Comparison of ENCODE assay signal across 7 cellular contexts in the genomic region with DNA sequence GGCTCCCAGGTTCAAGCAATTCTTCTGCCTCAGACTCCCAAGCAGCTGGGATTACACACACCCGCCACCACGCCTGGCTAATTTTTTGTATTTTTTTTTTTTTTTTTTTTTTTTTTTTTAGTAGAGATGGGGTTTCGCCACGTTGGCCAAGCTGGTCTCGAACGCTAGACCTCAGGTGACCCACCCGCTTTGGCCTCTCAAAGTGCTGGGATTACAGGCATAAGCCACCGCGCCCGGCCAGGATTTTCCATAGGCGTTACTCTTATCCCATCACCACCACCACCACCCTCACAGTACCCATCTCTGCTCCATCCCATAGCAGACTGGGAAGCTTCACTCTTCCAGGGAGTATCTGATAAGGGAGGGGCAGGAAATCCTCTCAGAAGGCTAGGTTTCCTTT. TPM values are rescaled to one million over a fixed set of nuclear protein-coding genes. Genes with fewer than 3 reads are reported as not detected.
"Had no signal": no experiment of that assay in that cellular context is flagged by ENCODE, and none has a peak within 500 bp of the region (broad histone marks: within the 10 kb centered on the region; RNA-seq: fewer than 3 reads in every experiment).

No MANE protein-coding gene starts in this region.

RNA-seq across cellular contexts. Expression of gene TMEM130, which starts 3.8 kb away (rescaled TPM):
- total RNA-seq: dermis blood vessel endothelial cell, endothelial cell of umbilical vein, foreskin keratinocyte, left ventricle myocardium inferior, liver, lung microvascular endothelial cell had no signal
- polyA plus RNA-seq: endothelial cell of umbilical vein, foreskin keratinocyte, immature natural killer cell, liver had no signal
